Comparison of ENCODE assay signal across 9 cellular contexts in genomic region chr9:73038613-73039012, GRCh38.
DNase-seq lines count a peak whose midpoint lies in the region; ATAC-seq, FAIRE-seq and TF ChIP-seq lines count a peak whose summit lies in the region.
"Had no signal": no experiment of that assay in that cellular context is flagged by ENCODE, and none has a peak within 500 bp of the region (broad histone marks: within the 10 kb centered on the region; RNA-seq: fewer than 3 reads in every experiment).

No MANE protein-coding gene starts in this region.

- intact Hi-C loops in HCT116 (cut with micrococcal nuclease), result no loop called here
- intact Hi-C loops in HepG2 (cut with micrococcal nuclease; ENCODE audit: unreplicated experiment), result loop anchor here (5.0 kb wide), 1 partner anchor 44 kb away; no protein-coding TSS in a partner anchor

- H3K27me3 ChIP-seq in HCT116 (ENCODE audit: insufficient read depth, low read length), result no peaks in the 10 kb centered on the region
- no peaks in the 10 kb centered on the region for H3K27me3 ChIP-seq in HepG2 (ENCODE audit: control insufficient read depth in 1 of 2, insufficient read depth in 2 of 2, low read length in 2 of 2)

- WGBS in HepG2 (ENCODE audit: low lambda C conversion rate), result 6% methylated on average over 2 of the region's 2 CpGs

- H3K36me3 ChIP-seq in HCT116 (ENCODE audit: control insufficient read depth in 1 of 2, insufficient read depth in 2 of 2, low read length in 2 of 2) (no peaks in the 10 kb centered on the region), HepG2 (replicated peaks in 1 of 2; ENCODE audit: control insufficient read depth in 1 of 2, insufficient read depth in 2 of 2, low read length in 2 of 2) (no peaks in the 10 kb centered on the region)

- RAD21 ChIA-PET in HCT116 (lab: Charles Lee; ENCODE audit: low non-redundant PET in 1 of 2, low total read pairs in 2 of 2, uncharacterized antibody in 2 of 2, unreplicated experiment in 2 of 2), result no interaction called here

- no peaks in the 10 kb centered on the region for H3K79me2 ChIP-seq in HCT116 (ENCODE audit: insufficient read depth, low read length)
- H3K79me2 ChIP-seq in HepG2 (ENCODE audit: insufficient read depth, low read length), result no peaks in the 10 kb centered on the region

- TF ChIP-seq EP300 in HepG2 (IDR thresholded peaks at IDR 0.05; ENCODE audit: low read depth in 2 of 2, low read length in 2 of 2) (no peak), HepG2 (CRISPR knock-in tag; IDR thresholded peaks at IDR 0.05; ENCODE audit: borderline replicate concordance) (no peak)

- H3K4me2 ChIP-seq in HCT116 (ENCODE audit: low read length) (peak overlapping the region; percentile 12; the same call in 1 of the 2 replicates), HepG2 (ENCODE audit: low read depth, low read length) (peak overlapping the region; percentile 74)

- POLR2A ChIA-PET in HCT116 (lab: Charles Lee), result no interaction called here
- POLR2A ChIA-PET in HepG2 (lab: Yijun Ruan, JAX), result interaction anchor here (1.0 to 1.2 kb wide), 2 partner anchors 54 to 180 kb away, joined by 3 to 4 read pairs; no protein-coding TSS in a partner anchor

- peaks cover 6 to 8% of the 10 kb centered on the region in 2 donors for H3K27me3 Mint-ChIP-seq in stimulated activated naive B cell treated with anti-CD40 and anti-IgM and Interleukin-4, amounts not matched to agents 10 μg/mL and 1 μg/mL and 100 μg/mL, for 72 hours

- DNase-seq in HCT116 (ENCODE audit: low read depth, low spot score) (no peak), HepG2 (ENCODE audit: low spot score) (no peak), DMS53 treated with DMSO at 0.1 percent for 48 hours (lab: John Stamatoyannopoulos, UW; ENCODE audit: unreplicated experiment) (no peak), NCI-H2196 (lab: John Stamatoyannopoulos, UW; ENCODE audit: unreplicated experiment) (no peak)
- DNase-seq in stimulated activated naive B cell treated with anti-CD40 and anti-IgM and Interleukin-4, amounts not matched to agents 10 μg/mL and 1 μg/mL and 100 μg/mL, for 72 hours, result no peak
- DNase-seq in activated CD4-positive, alpha-beta T cell treated with anti-CD3 and anti-CD28 coated beads for 1 hour, result no peak
- DNase-seq: activated T-cell treated with anti-CD3 and anti-CD28 coated beads, Interleukin-2, amount 50 U/mL, for 48 hours had no signal

- H3K36me3 Mint-ChIP-seq in stimulated activated naive B cell treated with anti-CD40 and anti-IgM and Interleukin-4, amounts not matched to agents 10 μg/mL and 1 μg/mL and 100 μg/mL, for 72 hours, result no peaks in the 10 kb centered on the region

- H3K4me1 Mint-ChIP-seq in stimulated activated naive B cell treated with anti-CD40 and anti-IgM and Interleukin-4, amounts not matched to agents 10 μg/mL and 1 μg/mL and 100 μg/mL, for 72 hours, result no peaks in the 10 kb centered on the region

- CTCF ChIA-PET in HCT116 (lab: Charles Lee) (no interaction called here), HepG2 (lab: Yijun Ruan, JAX; ENCODE audit: low intra/inter-chr PET ratio, low total read pairs) (no interaction called here)

- no peak overlapping the region for H2AFZ ChIP-seq in HCT116 (ENCODE audit: low read depth, low read length, poor library complexity, severe bottlenecking)
- no peak overlapping the region for H2AFZ ChIP-seq in HepG2 (ENCODE audit: low read length)

- H4K20me1 ChIP-seq in HCT116 (ENCODE audit: insufficient read depth) (no peaks in the 10 kb centered on the region), HepG2 (ENCODE audit: insufficient read depth, low read length) (no peaks in the 10 kb centered on the region)

- H3K9me2 ChIP-seq in HCT116 (ENCODE audit: insufficient read depth), result no peaks in the 10 kb centered on the region

- BruUV-seq in HCT116 (replicated peaks; lab: Mats Ljungman, UMichigan) (no TSS peak), HepG2 (replicated peaks; lab: Mats Ljungman, UMichigan) (no TSS peak)

- no peak overlapping the region for H3K27ac ChIP-seq in HCT116 (ENCODE audit: low read depth, low read length)
- H3K27ac ChIP-seq in cingulate gyrus (ENCODE audit: low read depth, low read length), result peak overlapping the region; percentile 44
- peak overlapping the region; percentile 25 for H3K27ac ChIP-seq in HepG2 (ENCODE audit: extremely low read length, insufficient read depth, low read length)

- FAIRE-seq in HepG2 (lab: Jason Lieb, UNC), result no peak

- TF ChIP-seq RAD21 in HCT116 (IDR thresholded peaks at IDR 0.05; ENCODE audit: low read depth) (no peak), HepG2 (CRISPR knock-in tag; IDR thresholded peaks at IDR 0.05) (no peak)

- H3K9ac ChIP-seq in HCT116 (ENCODE audit: low read length) (no peak overlapping the region), HepG2 (ENCODE audit: insufficient read depth, low read depth, low read length) (peak overlapping the region; percentile 23; the same call in 1 of the 2 replicates)

- H3K27ac Mint-ChIP-seq in stimulated activated naive B cell treated with anti-CD40 and anti-IgM and Interleukin-4, amounts not matched to agents 10 μg/mL and 1 μg/mL and 100 μg/mL, for 72 hours, result peak overlapping the region; percentile 52

- no peak for TF ChIP-seq POLR2A in HCT116 (IDR thresholded peaks at IDR 0.05; ENCODE audit: borderline replicate concordance, extremely low read depth, insufficient read depth, insufficient read length)
- TF ChIP-seq POLR2A in HepG2 (IDR thresholded peaks at IDR 0.05; ENCODE audit: insufficient read depth in 1 of 2, low read depth in 2 of 2, low read length in 2 of 2), result no peak

- H3K4me3 Mint-ChIP-seq in stimulated activated naive B cell treated with anti-CD40 and anti-IgM and Interleukin-4, amounts not matched to agents 10 μg/mL and 1 μg/mL and 100 μg/mL, for 72 hours, result no peak overlapping the region

- in situ Hi-C loops in HepG2 (cut with HindIII; ENCODE audit: extremely low pct_ligation_motif_present, low pct_unique_long_range_greater_than_20kb), result no loop called here

- no peak for TF ChIP-seq CTCF in HCT116 (IDR thresholded peaks at IDR 0.05 in 2 of 3, conservative IDR thresholded peaks at IDR 0.05 in 1 of 3; ENCODE audit: borderline replicate concordance in 1 of 3, insufficient read depth in 1 of 3, low read depth in 2 of 3, low read length in 2 of 3)
- no peak for TF ChIP-seq CTCF in HepG2 (CRISPR knock-in tag; IDR thresholded peaks at IDR 0.05)

- H3K9me3 ChIP-seq in HCT116 (ENCODE audit: control insufficient read depth in 1 of 2, insufficient read depth in 1 of 2, low read depth in 1 of 2, low read length in 2 of 2) (no peaks in the 10 kb centered on the region), HepG2 (ENCODE audit: low read length) (no peaks in the 10 kb centered on the region)

- no peaks in the 10 kb centered on the region for H3K9me3 Mint-ChIP-seq in stimulated activated naive B cell treated with anti-CD40 and anti-IgM and Interleukin-4, amounts not matched to agents 10 μg/mL and 1 μg/mL and 100 μg/mL, for 72 hours

- peak; percentile 44 for ATAC-seq in HCT116
- peak; percentile 73 for ATAC-seq in HepG2
- no peak for ATAC-seq in stimulated activated naive B cell treated with anti-CD40 and anti-IgM and Interleukin-4, amounts not matched to agents 10 μg/mL and 1 μg/mL and 100 μg/mL, for 72 hours (replicated peaks)
- no peak for ATAC-seq in GM18870 (IDR thresholded peaks at IDR 0.05; ENCODE audit: unreplicated experiment)

- H3K4me3 ChIP-seq in HCT116 (replicated peaks in 1 of 2; ENCODE audit: low read depth in 1 of 2, low read length in 2 of 2) (no peak overlapping the region), HepG2 (replicated peaks in 1 of 3; ENCODE audit: insufficient read depth in 1 of 3, low read depth in 2 of 3, low read length in 3 of 3) (peak overlapping the region in 1 of 3 experiments; percentile 43; a peak in 2 of 6 replicates)

- peaks cover 0 to 12% of the 10 kb centered on the region in 2 experiments; a peak in 2 of 4 replicates for H3K4me1 ChIP-seq in HCT116 (ENCODE audit: control insufficient read depth in 1 of 2, insufficient read depth in 2 of 2, low read length in 2 of 2)
- peaks cover 29% of the 10 kb centered on the region for H3K4me1 ChIP-seq in HepG2 (ENCODE audit: insufficient read depth, low read length)

TF ChIP-seq in HCT116, 20 proteins besides CTCF, POLR2A, EP300 and RAD21:
- no peak for TF ChIP-seq FOSL1 (IDR thresholded peaks at IDR 0.05; ENCODE audit: low read depth)
- TF ChIP-seq EZH2 (IDR thresholded peaks at IDR 0.05), result no peak
- TF ChIP-seq SIN3A (IDR thresholded peaks at IDR 0.05; ENCODE audit: low read depth), result no peak

TF ChIP-seq in HepG2, 621 proteins besides CTCF, POLR2A, EP300 and RAD21 (continues in another document):
- 0 out of 2 replicates have a peak, but pooled peaks have one; percentile 22 for TF ChIP-seq ZNF350 (CRISPR knock-in tag; IDR thresholded peaks at IDR 0.05; ENCODE audit: borderline replicate concordance, low read depth)
- TF ChIP-seq, protein P1, sequence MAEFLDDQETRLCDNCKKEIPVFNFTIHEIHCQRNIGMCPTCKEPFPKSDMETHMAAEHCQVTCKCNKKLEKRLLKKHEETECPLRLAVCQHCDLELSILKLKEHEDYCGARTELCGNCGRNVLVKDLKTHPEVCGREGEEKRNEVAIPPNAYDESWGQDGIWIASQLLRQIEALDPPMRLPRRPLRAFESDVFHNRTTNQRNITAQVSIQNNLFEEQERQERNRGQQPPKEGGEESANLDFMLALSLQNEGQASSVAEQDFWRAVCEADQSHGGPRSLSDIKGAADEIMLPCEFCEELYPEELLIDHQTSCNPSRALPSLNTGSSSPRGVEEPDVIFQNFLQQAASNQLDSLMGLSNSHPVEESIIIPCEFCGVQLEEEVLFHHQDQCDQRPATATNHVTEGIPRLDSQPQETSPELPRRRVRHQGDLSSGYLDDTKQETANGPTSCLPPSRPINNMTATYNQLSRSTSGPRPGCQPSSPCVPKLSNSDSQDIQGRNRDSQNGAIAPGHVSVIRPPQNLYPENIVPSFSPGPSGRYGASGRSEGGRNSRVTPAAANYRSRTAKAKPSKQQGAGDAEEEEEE (CRISPR knock-in tag; IDR thresholded peaks at IDR 0.05; ENCODE audit: borderline replicate concordance), result no peak
- TF ChIP-seq, protein P2, sequence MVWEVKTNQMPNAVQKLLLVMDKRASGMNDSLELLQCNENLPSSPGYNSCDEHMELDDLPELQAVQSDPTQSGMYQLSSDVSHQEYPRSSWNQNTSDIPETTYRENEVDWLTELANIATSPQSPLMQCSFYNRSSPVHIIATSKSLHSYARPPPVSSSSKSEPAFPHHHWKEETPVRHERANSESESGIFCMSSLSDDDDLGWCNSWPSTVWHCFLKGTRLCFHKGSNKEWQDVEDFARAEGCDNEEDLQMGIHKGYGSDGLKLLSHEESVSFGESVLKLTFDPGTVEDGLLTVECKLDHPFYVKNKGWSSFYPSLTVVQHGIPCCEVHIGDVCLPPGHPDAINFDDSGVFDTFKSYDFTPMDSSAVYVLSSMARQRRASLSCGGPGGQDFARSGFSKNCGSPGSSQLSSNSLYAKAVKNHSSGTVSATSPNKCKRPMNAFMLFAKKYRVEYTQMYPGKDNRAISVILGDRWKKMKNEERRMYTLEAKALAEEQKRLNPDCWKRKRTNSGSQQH (CRISPR knock-in tag; IDR thresholded peaks at IDR 0.05; ENCODE audit: low read depth), result no peak
- no peak for TF ChIP-seq RBM39 (IDR thresholded peaks at IDR 0.05; ENCODE audit: low read depth, low read length, poor library complexity, severe bottlenecking)
- TF ChIP-seq CBX1 (IDR thresholded peaks at IDR 0.05; ENCODE audit: low read depth), result no peak
- TF ChIP-seq ZNF557 (CRISPR knock-in tag; IDR thresholded peaks at IDR 0.05), result no peak
- no peak for TF ChIP-seq ZNF552 (CRISPR knock-in tag; IDR thresholded peaks at IDR 0.05; ENCODE audit: borderline replicate concordance)

Comparison
In these comparisons a context has a peak if more than half of its experiments do, and no peak if none do; other contexts are left out.
1. ATAC-seq: peak in HCT116 (single experiment) and HepG2 (single experiment); none in stimulated activated naive B cell treated with anti-CD40 and anti-IgM and Interleukin-4, amounts not matched to agents 10 μg/mL and 1 μg/mL and 100 μg/mL, for 72 hours (0 of 2) and GM18870 (single experiment).